In the genomic region with DNA sequence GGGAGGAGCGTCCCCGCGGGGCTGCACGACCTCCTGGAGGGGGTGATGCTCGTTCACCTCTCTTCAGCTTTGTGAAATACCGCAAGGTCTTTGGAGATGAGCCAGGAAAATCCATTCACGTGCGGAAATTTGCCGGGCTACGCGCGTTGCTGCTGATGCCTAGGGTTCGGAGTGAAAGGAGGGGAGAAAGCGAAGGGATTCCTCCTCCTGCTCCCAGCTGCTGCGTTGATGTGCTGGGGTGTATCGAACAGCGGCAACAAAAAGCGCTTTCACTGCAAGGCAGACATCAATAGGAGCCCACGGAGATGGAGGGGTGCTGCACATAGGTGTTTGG, we compare ENCODE assay signal across 10 cellular contexts. TPM values are rescaled to one million over a fixed set of nuclear protein-coding genes. Genes with fewer than 3 reads are reported as not detected.
A peak's percentile ranks its signal among the peaks of the same experiment; 100 is the strongest.
DNase-seq lines count a peak whose midpoint lies in the region; TF ChIP-seq lines count a peak whose summit lies in the region.
"Had no signal": no experiment of that assay in that cellular context is flagged by ENCODE, and none has a peak within 500 bp of the region (broad histone marks: within the 10 kb centered on the region; RNA-seq: fewer than 3 reads in every experiment).

No MANE protein-coding gene starts in this region.

- no peak overlapping the region for H3K27ac ChIP-seq in ACC112 (ENCODE audit: low read depth, low read length)

- H3K36me3 ChIP-seq in ACC112 (ENCODE audit: insufficient read depth, low read length) = no peaks in the 10 kb centered on the region

- TF ChIP-seq CTCF in HFFc6 (IDR thresholded peaks at IDR 0.05) (no peak), epithelial cell of proximal tubule (conservative IDR thresholded peaks at IDR 0.05; ENCODE audit: low read depth, low read length) (no peak), neural crest cell (conservative IDR thresholded peaks at IDR 0.05) (no peak)

- peaks cover 90% of the 10 kb centered on the region for H3K27me3 ChIP-seq in ACC112 (ENCODE audit: insufficient read depth, low read length)

- peaks cover 11% of the 10 kb centered on the region for H3K27me3 Mint-ChIP-seq in HFFc6 (ENCODE audit: insufficient read depth)
- H3K27me3 Mint-ChIP-seq in neural crest cell (ENCODE audit: low read depth) = peaks cover 77% of the 10 kb centered on the region

- peak overlapping the region; percentile 78 for H3K4me3 ChIP-seq in ACC112 (ENCODE audit: low read depth, low read length)
- H3K4me3 ChIP-seq in epithelial cell of proximal tubule (ENCODE audit: low read depth, low read length) = peak overlapping the region; percentile 47
- H3K4me3 ChIP-seq: K562 had no signal

- no peaks in the 10 kb centered on the region for H3K9me3 Mint-ChIP-seq in HFFc6
- no peaks in the 10 kb centered on the region for H3K9me3 Mint-ChIP-seq in neural crest cell

- H3K4me1 Mint-ChIP-seq in HFFc6 (ENCODE audit: low read depth) = no peaks in the 10 kb centered on the region
- peaks cover 4% of the 10 kb centered on the region for H3K4me1 Mint-ChIP-seq in neural crest cell

- no peaks in the 10 kb centered on the region for H3K4me1 ChIP-seq in ACC112 (ENCODE audit: control insufficient read depth, insufficient read depth, low read length, unreplicated experiment)

- TF ChIP-seq POLR2A in erythroblast (IDR thresholded peaks at IDR 0.05; ENCODE audit: low read length) = no peak

- H3K36me3 Mint-ChIP-seq in HFFc6 (ENCODE audit: low read depth) = no peaks in the 10 kb centered on the region
- no peaks in the 10 kb centered on the region for H3K36me3 Mint-ChIP-seq in neural crest cell (ENCODE audit: low read depth)

- H3K4me3 Mint-ChIP-seq in HFFc6 (peak overlapping the region; percentile 24; the same call in 1 of the 2 replicates), neural crest cell (peak overlapping the region; percentile 85)

- no peak for DNase-seq in HFFc6
- DNase-seq in epithelial cell of proximal tubule (ENCODE audit: low read depth) = no peak
- DNase-seq in neural crest cell (ENCODE audit: low read depth, low spot score) = no peak
- no peak for DNase-seq in NCI-H2227 (lab: John Stamatoyannopoulos, UW; ENCODE audit: unreplicated experiment)
- DNase-seq in erythroblast (lab: John Stamatoyannopoulos, UW) = no peak
- no peak for DNase-seq in NCI-H2171 (lab: John Stamatoyannopoulos, UW)
- no peak for DNase-seq in NCI-H524 treated with DMSO at 0.1 percent for 48 hours (lab: John Stamatoyannopoulos, UW)

- no peak overlapping the region for H2AFZ ChIP-seq in ACC112 (ENCODE audit: low read length, unreplicated experiment)

- no peaks in the 10 kb centered on the region for H3K79me2 ChIP-seq in ACC112 (ENCODE audit: control insufficient read depth, insufficient read depth, low read length, unreplicated experiment)

- H3K27ac Mint-ChIP-seq in HFFc6 = no peak overlapping the region
- H3K27ac Mint-ChIP-seq in neural crest cell (ENCODE audit: unreplicated experiment) = no peak overlapping the region

RNA-seq across cellular contexts. Expression of a gene that starts 0.4 kb away (rescaled TPM):
- total RNA-seq in HFFc6 (2021; fragmentation: NEBNext Ultra II Directional; extraction: Animal tissue kit (Norgen Biotek cat#: 25700)) = not detected
- total RNA-seq in epithelial cell of proximal tubule (under 0.01 TPM in 1 of 2 replicates, not detected in the other), neural crest cell (0.98 and 1.2 TPM in 2 replicates)
- total RNA-seq: SK-MEL-5 had no signal
